In the genomic region with DNA sequence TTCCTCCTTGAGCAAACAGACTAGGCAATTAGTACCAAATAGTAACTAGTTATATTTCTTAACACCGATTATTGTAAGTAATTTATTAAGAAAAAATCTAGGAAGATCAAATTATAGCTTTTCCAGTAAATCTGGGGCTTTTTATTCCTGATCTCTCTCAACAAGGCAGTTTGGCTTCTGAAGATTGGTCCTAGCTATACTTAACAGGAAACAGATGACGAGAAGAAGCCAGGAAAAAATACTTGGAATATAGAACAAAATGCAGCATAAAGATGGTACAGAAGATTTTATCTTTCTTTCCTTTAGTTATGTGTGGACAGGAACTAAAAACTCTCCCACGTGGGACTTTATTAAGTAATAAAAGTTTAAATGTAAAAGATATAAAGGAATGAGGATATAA, we compare ENCODE assay signal across 15 cellular contexts.
"Had no signal": no experiment of that assay in that cellular context is flagged by ENCODE, and none has a peak within 500 bp of the region (broad histone marks: within the 10 kb centered on the region; RNA-seq: fewer than 3 reads in every experiment).

No MANE protein-coding gene starts in this region.

- H3K9me3 ChIP-seq: breast epithelium, right atrium auricular region, thyroid gland had no signal

- H3K4me3 Mint-ChIP-seq: activated naive CD8-positive, alpha-beta T cell treated with anti-CD3 and anti-CD28 coated beads for 36 hours; activated T-cell treated with anti-CD3 and anti-CD28 coated beads, Interleukin-2, amount 50 U/mL, for 24 hours; neural progenitor cell; T-helper 2 cell treated with Interferon-gamma antibody and Interleukin-4, amounts not matched to agents 5 μg/mL and 100 μg/mL, for 36 hours had no signal

- DNase-seq: activated CD4-positive, alpha-beta T cell treated with anti-CD3 and anti-CD28 coated beads, Interleukin-2, amount 50 U/mL, for 4 hours; activated effector memory CD4-positive, alpha-beta T cell treated with anti-CD3 and anti-CD28 coated beads, Interleukin-2, amount 50 U/mL, for 16 hours; activated naive CD8-positive, alpha-beta T cell treated with anti-CD3 and anti-CD28 coated beads for 36 hours; activated T-cell treated with anti-CD3 and anti-CD28 coated beads, Interleukin-2, amount 50 U/mL, for 24 hours; aorta; kidney glomerular epithelial cell; mesendoderm; posterior cingulate gyrus; SW 1271; thyroid gland had no signal

- H3K4me3 ChIP-seq: breast epithelium, neural progenitor cell, right atrium auricular region, skin epidermis, thyroid gland had no signal

- H3K9me3 Mint-ChIP-seq: activated naive CD8-positive, alpha-beta T cell treated with anti-CD3 and anti-CD28 coated beads for 36 hours; activated T-cell treated with anti-CD3 and anti-CD28 coated beads, Interleukin-2, amount 50 U/mL, for 24 hours; neural progenitor cell; T-helper 2 cell treated with Interferon-gamma antibody and Interleukin-4, amounts not matched to agents 5 μg/mL and 100 μg/mL, for 36 hours had no signal

- H3K27ac ChIP-seq: breast epithelium, neural progenitor cell, right atrium auricular region had no signal

- H3K27ac Mint-ChIP-seq: activated naive CD8-positive, alpha-beta T cell treated with anti-CD3 and anti-CD28 coated beads for 36 hours; activated T-cell treated with anti-CD3 and anti-CD28 coated beads, Interleukin-2, amount 50 U/mL, for 24 hours; neural progenitor cell; T-helper 2 cell treated with Interferon-gamma antibody and Interleukin-4, amounts not matched to agents 5 μg/mL and 100 μg/mL, for 36 hours had no signal

- H3K4me2 ChIP-seq: neural progenitor cell had no signal

- H3K4me1 ChIP-seq: breast epithelium had no signal

- H3K27me3 ChIP-seq: breast epithelium, neural progenitor cell, right atrium auricular region, thyroid gland had no signal

- H3K36me3 ChIP-seq: breast epithelium, neural progenitor cell, right atrium auricular region, thyroid gland had no signal

- H2AFZ ChIP-seq: neural progenitor cell had no signal
